In the genomic region with DNA sequence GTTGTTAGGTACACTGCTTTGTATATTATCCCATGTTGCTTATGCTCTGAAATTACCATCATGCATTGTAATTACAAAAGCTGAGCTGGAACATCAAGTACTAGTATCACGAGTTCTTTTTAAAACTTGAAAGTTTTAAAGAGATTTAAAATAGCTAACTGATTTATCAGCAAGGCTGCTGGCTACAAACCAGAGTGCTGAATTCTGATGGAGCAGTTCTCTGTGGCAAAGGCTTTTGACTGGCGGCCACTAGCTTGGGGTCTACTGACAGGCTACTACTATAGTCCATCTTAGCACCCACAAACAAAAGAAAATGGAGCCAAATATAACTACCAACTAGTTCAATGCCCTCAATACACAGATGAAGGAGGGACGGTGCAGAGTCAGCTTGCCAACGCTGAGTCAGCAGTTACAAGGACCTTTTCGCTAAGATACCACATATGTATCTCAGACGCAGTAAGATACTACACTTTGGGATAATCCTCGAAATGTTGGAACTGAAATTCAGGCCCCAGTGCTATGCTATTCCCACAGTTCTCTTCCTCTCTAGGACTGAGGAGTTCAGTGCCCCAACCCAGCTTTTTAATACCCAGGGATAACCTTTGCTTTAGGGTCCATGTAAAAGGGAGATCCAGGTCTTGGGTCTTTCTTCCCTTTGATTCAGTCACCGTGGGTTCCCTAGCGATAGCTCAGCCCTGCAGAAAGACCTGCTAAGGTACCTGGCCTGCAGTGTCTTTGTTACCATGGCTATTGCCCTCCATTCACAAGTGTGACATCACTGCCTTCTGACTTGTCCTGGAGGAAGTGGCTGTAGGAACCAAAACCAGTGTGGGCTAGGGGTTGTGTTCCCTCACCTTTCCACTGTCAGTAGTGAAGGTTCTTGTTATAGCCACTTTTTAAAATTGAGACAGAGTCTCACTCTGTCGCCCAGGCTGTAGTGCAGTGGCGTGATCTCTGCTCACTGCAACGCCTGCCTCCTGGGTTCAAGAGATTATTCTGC, we compare ENCODE assay signal across 33 cellular contexts. TPM values are rescaled to one million over a fixed set of nuclear protein-coding genes. Genes with fewer than 3 reads are reported as not detected.
DNase-seq lines count a peak whose midpoint lies in the region; ATAC-seq, FAIRE-seq and TF ChIP-seq lines count a peak whose summit lies in the region.
"Had no signal": no experiment of that assay in that cellular context is flagged by ENCODE, and none has a peak within 500 bp of the region (broad histone marks: within the 10 kb centered on the region; RNA-seq: fewer than 3 reads in every experiment).

No MANE protein-coding gene starts in this region.

- no peaks in the 10 kb centered on the region for H3K36me3 Mint-ChIP-seq in stimulated activated naive B cell treated with anti-CD40 and anti-IgM and Interleukin-4, amounts not matched to agents 10 μg/mL and 1 μg/mL and 100 μg/mL, for 72 hours
- no peaks in the 10 kb centered on the region for H3K36me3 Mint-ChIP-seq in nephron progenitor cell (ENCODE audit: low read depth)
- H3K36me3 Mint-ChIP-seq: activated CD4-positive, alpha-beta memory T cell treated with anti-CD3 and anti-CD28 coated beads for 36 hours; activated naive CD4-positive, alpha-beta T cell treated with anti-CD3 and anti-CD28 coated beads, Interleukin-2, amount 50 U/mL, for 72 hours had no signal

- H3K4me1 ChIP-seq in K562 (replicated peaks in 1 of 2; ENCODE audit: control insufficient read depth in 2 of 2, insufficient read depth in 2 of 2, low read length in 2 of 2): peaks cover 0 to 13% of the 10 kb centered on the region in 2 experiments; a peak in 3 of 5 replicates
- H3K4me1 ChIP-seq: BE2C, esophagus squamous epithelium, parathyroid adenoma had no signal

- no peaks in the 10 kb centered on the region for H3K9me1 ChIP-seq in K562 (ENCODE audit: control insufficient read depth, insufficient read depth, low read length)

- H3K4me1 Mint-ChIP-seq in stimulated activated naive B cell treated with anti-CD40 and anti-IgM and Interleukin-4, amounts not matched to agents 10 μg/mL and 1 μg/mL and 100 μg/mL, for 72 hours: peaks cover 14 to 29% of the 10 kb centered on the region in 2 donors
- peaks cover 17% of the 10 kb centered on the region for H3K4me1 Mint-ChIP-seq in nephron progenitor cell

- no peak overlapping the region for H3K9ac ChIP-seq in K562 (ENCODE audit: insufficient read depth in 1 of 2, low read depth in 2 of 2, low read length in 2 of 2)
- H3K9ac ChIP-seq: parathyroid adenoma, SK-N-SH had no signal

- WGBS in K562 (ENCODE audit: insufficient coverage, low coverage, missing lambda C conversion rate): 12% methylated on average over 12 of the region's 12 CpGs

- no peak overlapping the region for H2AFZ ChIP-seq in K562 (ENCODE audit: low read depth, low read length)
- H2AFZ ChIP-seq: parathyroid adenoma had no signal

- DNase-seq in GM12891 (ENCODE audit: insufficient read length, low spot score) (no peak), K562 (ENCODE audit: extremely low read depth in 1 of 4, low spot score in 3 of 4) (no peak), nephron progenitor cell (no peak), Kasumi-1 (lab: John Stamatoyannopoulos, UW) (no peak)
- no peak for DNase-seq in stimulated activated naive B cell treated with anti-CD40 and anti-IgM and Interleukin-4, amounts not matched to agents 10 μg/mL and 1 μg/mL and 100 μg/mL, for 72 hours
- DNase-seq in activated CD8-positive, alpha-beta memory T cell treated with anti-CD3 and anti-CD28 coated beads, Interleukin-2, amount 50 U/mL, for 48 hours: no peak
- DNase-seq: activated CD4-positive, alpha-beta memory T cell treated with anti-CD3 and anti-CD28 coated beads for 36 hours; activated CD4-positive, CD25-positive, alpha-beta regulatory T cell treated with anti-CD3 and anti-CD28 coated beads, Interleukin-2, amount 50 U/mL, for 72 hours; aorta; BE2C; caudate nucleus; DMS153; endodermal cell; esophagus squamous epithelium; foreskin melanocyte; kidney glomerular epithelial cell; MM.1S; NCI-H2029; NCI-H345; NCI-H774; right cardiac atrium; SK-N-SH; stimulated activated CD4-positive, alpha-beta T cell treated with anti-CD3 and anti-CD28 coated beads, Interleukin-12 subunit alpha, Interleukin-12 subunit beta, amount 100 ng/mL, for 4 hours; stimulated activated CD4-positive, alpha-beta T cell treated with anti-CD3 and anti-CD28 coated beads, Interleukin-4, amount 100 ng/mL, for 4 hours; stimulated activated naive CD4-positive, alpha-beta T cell; thyroid gland had no signal

- TF ChIP-seq EP300 in K562 (IDR thresholded peaks at IDR 0.05; ENCODE audit: low read length): no peak

- no peaks in the 10 kb centered on the region for H3K9me3 ChIP-seq in K562 (replicated peaks; ENCODE audit: control insufficient read depth, insufficient read depth, low read depth, low read length)
- H3K9me3 ChIP-seq: BE2C, esophagus squamous epithelium, SK-N-SH, thyroid gland had no signal

- FAIRE-seq in GM12891 (lab: Jason Lieb, UNC) (no peak), K562 (lab: Jason Lieb, UNC) (no peak)
- FAIRE-seq: TTC549 had no signal

- CTCF ChIA-PET in K562 (lab: Yijun Ruan, JAX; ENCODE audit: low intra/inter-chr PET ratio): no interaction called here

- ATAC-seq in HG02973 (IDR thresholded peaks at IDR 0.05; ENCODE audit: unreplicated experiment) (peak; percentile 55), K562 (no peak), GM21717 (IDR thresholded peaks at IDR 0.05; ENCODE audit: unreplicated experiment) (no peak)
- ATAC-seq in stimulated activated naive B cell treated with anti-CD40 and anti-IgM and Interleukin-4, amounts not matched to agents 10 μg/mL and 1 μg/mL and 100 μg/mL, for 72 hours (replicated peaks): peak; percentile 87 to 90
- ATAC-seq: activated naive CD4-positive, alpha-beta T cell treated with anti-CD3 and anti-CD28 coated beads, Interleukin-2, amount 50 U/mL, for 72 hours; right cardiac atrium had no signal

- intact Hi-C loops in K562 (cut with micrococcal nuclease): no loop called here

- H3K27me3 ChIP-seq in K562 (ENCODE audit: control insufficient read depth in 2 of 2, insufficient read depth in 2 of 2, low read length in 2 of 2): no peaks in the 10 kb centered on the region; a peak in 2 of 5 replicates
- H3K27me3 ChIP-seq: BE2C, thyroid gland had no signal

- no peaks in the 10 kb centered on the region for H3K9me3 Mint-ChIP-seq in stimulated activated naive B cell treated with anti-CD40 and anti-IgM and Interleukin-4, amounts not matched to agents 10 μg/mL and 1 μg/mL and 100 μg/mL, for 72 hours
- H3K9me3 Mint-ChIP-seq in nephron progenitor cell: no peaks in the 10 kb centered on the region
- H3K9me3 Mint-ChIP-seq: activated CD4-positive, alpha-beta memory T cell treated with anti-CD3 and anti-CD28 coated beads for 36 hours; activated naive CD4-positive, alpha-beta T cell treated with anti-CD3 and anti-CD28 coated beads, Interleukin-2, amount 50 U/mL, for 72 hours; endodermal cell; T-helper 1 cell treated with Interleukin-12 subunit alpha and Interleukin-12 subunit beta and Interleukin-4 antibody, amounts not matched to agents 30 μg/mL and 1 μg/mL, for 36 hours had no signal

- in situ Hi-C loops in K562 (cut with MboI): no loop called here

- no peak for TF ChIP-seq RAD21 in K562 (CRISPR knock-in tag; conservative IDR thresholded peaks at IDR 0.05 in 1 of 2, IDR thresholded peaks at IDR 0.05 in 1 of 2)

- H3K4me3 Mint-ChIP-seq in stimulated activated naive B cell treated with anti-CD40 and anti-IgM and Interleukin-4, amounts not matched to agents 10 μg/mL and 1 μg/mL and 100 μg/mL, for 72 hours: no peak overlapping the region
- no peak overlapping the region for H3K4me3 Mint-ChIP-seq in nephron progenitor cell
- H3K4me3 Mint-ChIP-seq: activated CD4-positive, alpha-beta memory T cell treated with anti-CD3 and anti-CD28 coated beads for 36 hours; endodermal cell; T-helper 1 cell treated with Interleukin-12 subunit alpha and Interleukin-12 subunit beta and Interleukin-4 antibody, amounts not matched to agents 30 μg/mL and 1 μg/mL, for 36 hours had no signal

- no peak overlapping the region for H3K4me3 ChIP-seq in K562
- H3K4me3 ChIP-seq: esophagus squamous epithelium, lung, thyroid gland had no signal

- no peak overlapping the region for H3K27ac Mint-ChIP-seq in stimulated activated naive B cell treated with anti-CD40 and anti-IgM and Interleukin-4, amounts not matched to agents 10 μg/mL and 1 μg/mL and 100 μg/mL, for 72 hours
- no peak overlapping the region for H3K27ac Mint-ChIP-seq in nephron progenitor cell
- H3K27ac Mint-ChIP-seq: activated CD4-positive, alpha-beta memory T cell treated with anti-CD3 and anti-CD28 coated beads for 36 hours; activated naive CD4-positive, alpha-beta T cell treated with anti-CD3 and anti-CD28 coated beads, Interleukin-2, amount 50 U/mL, for 72 hours; endodermal cell; T-helper 1 cell treated with Interleukin-12 subunit alpha and Interleukin-12 subunit beta and Interleukin-4 antibody, amounts not matched to agents 30 μg/mL and 1 μg/mL, for 36 hours had no signal

- no peaks in the 10 kb centered on the region for H3K79me2 ChIP-seq in K562 (ENCODE audit: control insufficient read depth, insufficient read depth, low read length)
- H3K79me2 ChIP-seq: parathyroid adenoma had no signal

- peaks cover 7 to 10% of the 10 kb centered on the region in 2 donors for H3K27me3 Mint-ChIP-seq in stimulated activated naive B cell treated with anti-CD40 and anti-IgM and Interleukin-4, amounts not matched to agents 10 μg/mL and 1 μg/mL and 100 μg/mL, for 72 hours
- H3K27me3 Mint-ChIP-seq in nephron progenitor cell (ENCODE audit: low read depth, poor library complexity): peaks cover 3% of the 10 kb centered on the region
- H3K27me3 Mint-ChIP-seq: activated CD4-positive, alpha-beta memory T cell treated with anti-CD3 and anti-CD28 coated beads for 36 hours had no signal

- no peak for TF ChIP-seq POLR2A in GM12891 (IDR thresholded peaks at IDR 0.05; ENCODE audit: low read depth, low read length)
- no peak for TF ChIP-seq POLR2A in K562 (conservative IDR thresholded peaks at IDR 0.05)

- H4K20me1 ChIP-seq in K562 (replicated peaks; ENCODE audit: control insufficient read depth, insufficient read depth, low read length): no peaks in the 10 kb centered on the region

- H3K27ac ChIP-seq in K562 (ENCODE audit: extremely low read depth, low read depth, low read length): no peak overlapping the region
- H3K27ac ChIP-seq: esophagus squamous epithelium, parathyroid adenoma, thyroid gland had no signal

- POLR2A ChIA-PET in K562 (lab: Yijun Ruan, JAX): interaction anchor here (1.0 kb wide), 1 partner anchor 29 kb away, joined by 3 read pairs; no protein-coding TSS in a partner anchor

- no TSS peak for BruUV-seq in K562 (replicated peaks; lab: Mats Ljungman, UMichigan)

- H3K36me3 ChIP-seq in K562 (ENCODE audit: control insufficient read depth, insufficient read depth, low read length): no peaks in the 10 kb centered on the region
- H3K36me3 ChIP-seq: BE2C, esophagus squamous epithelium, thyroid gland had no signal

- no peak overlapping the region for H3K4me2 ChIP-seq in K562 (ENCODE audit: insufficient read depth, low read length)
- H3K4me2 ChIP-seq: SK-N-SH had no signal

- TF ChIP-seq CTCF in K562 (IDR thresholded peaks at IDR 0.05 in 2 of 3, conservative IDR thresholded peaks at IDR 0.05 in 1 of 3; ENCODE audit: insufficient read depth in 2 of 3, low read depth in 1 of 3, low read length in 3 of 3) (no peak), nephron progenitor cell (IDR thresholded peaks at IDR 0.05) (no peak)

RNA-seq across cellular contexts. Expression of a gene that starts 22.8 kb away (rescaled TPM):
- 0.01 TPM for polyA plus RNA-seq in GM12891 (2012; ENCODE audit: low read depth, missing spikeins)
- not detected in 2 replicates for total RNA-seq in K562 (2011; cell fraction: chromatin; rRNA removed; ENCODE audit: low replicate concordance)
- not detected in 2 replicates for total RNA-seq in K562 (2011; cell fraction: nucleolus; rRNA removed)
- 0.73 TPM in 1 of 2 replicates, not detected in the other for total RNA-seq in K562 (2011; cell fraction: nucleoplasm; rRNA removed)
- 0.09 and 0.16 TPM in 2 replicates for total RNA-seq in K562 (2014; rRNA removed)
- total RNA-seq in K562 (2014; rRNA removed; fragmentation: Illumina TruSeq; extraction: Trizol): 0.18 and 0.19 TPM in 2 replicates
- total RNA-seq in K562 (2015; rRNA removed; fragmentation: Illumina TruSeq; extraction: Trizol): 0.15 and 0.25 TPM in 2 replicates
- total RNA-seq in K562 (2021): 0.31 TPM in 1 of 2 replicates, not detected in the other
- 0.22 TPM in 1 of 2 replicates, not detected in the other for polyA plus RNA-seq in K562 (2011; rRNA removed)
- not detected in 2 replicates for polyA plus RNA-seq in K562 (2011; cell fraction: cytosol; rRNA removed)
- not detected in 2 replicates for polyA plus RNA-seq in K562 (2011; cell fraction: nucleus; rRNA removed)
- polyA plus RNA-seq in K562 (2012): 0.08 and 0.53 TPM in 2 replicates
- 0.21 TPM in 1 of 2 replicates, not detected in the other for polyA plus RNA-seq in K562 (2014; fragmentation: Illumina TruSeq; extraction: Trizol)
- under 1 TPM; 0.06 to 0.23 TPM for polyA plus RNA-seq in K562 (2014; fragmentation: Nextera tagmentation; extraction: Ambion mirVana)
- 0.32 TPM in 1 of 2 replicates, not detected in the other for polyA plus RNA-seq in K562 (2014; rRNA removed)
- not detected in 2 replicates for polyA minus RNA-seq in K562 (2011; rRNA and poly(A)+ RNA removed)
- polyA minus RNA-seq in K562 (2011; cell fraction: cytosol; rRNA and poly(A)+ RNA removed): not detected in 2 replicates
- 0.22 TPM in 1 of 2 replicates, not detected in the other for polyA minus RNA-seq in K562 (2011; cell fraction: nucleus; rRNA and poly(A)+ RNA removed)

Comparison
In these comparisons a context has a peak if more than half of its experiments do, and no peak if none do; other contexts are left out.
1. ATAC-seq: peak in HG02973 (single experiment) and stimulated activated naive B cell treated with anti-CD40 and anti-IgM and Interleukin-4, amounts not matched to agents 10 μg/mL and 1 μg/mL and 100 μg/mL, for 72 hours (2 of 2); none in K562 (single experiment) and GM21717 (single experiment).